In genomic region chr15:78380143-78380542, GRCh38 we compare ENCODE assay signal across 4 cellular contexts. TPM values are rescaled to one million over a fixed set of nuclear protein-coding genes. Genes with fewer than 3 reads are reported as not detected.
"Had no signal": no experiment of that assay in that cellular context is flagged by ENCODE, and none has a peak within 500 bp of the region (broad histone marks: within the 10 kb centered on the region; RNA-seq: fewer than 3 reads in every experiment).

No MANE protein-coding gene starts in this region.

RNA-seq across cellular contexts. Expression of gene CRABP1, which starts 40.0 kb away (rescaled TPM):
- total RNA-seq: HT-29, HT1080, IMR-90 had no signal
- polyA plus RNA-seq: IgD-negative memory B cell, IMR-90 had no signal
